In the genomic region with DNA sequence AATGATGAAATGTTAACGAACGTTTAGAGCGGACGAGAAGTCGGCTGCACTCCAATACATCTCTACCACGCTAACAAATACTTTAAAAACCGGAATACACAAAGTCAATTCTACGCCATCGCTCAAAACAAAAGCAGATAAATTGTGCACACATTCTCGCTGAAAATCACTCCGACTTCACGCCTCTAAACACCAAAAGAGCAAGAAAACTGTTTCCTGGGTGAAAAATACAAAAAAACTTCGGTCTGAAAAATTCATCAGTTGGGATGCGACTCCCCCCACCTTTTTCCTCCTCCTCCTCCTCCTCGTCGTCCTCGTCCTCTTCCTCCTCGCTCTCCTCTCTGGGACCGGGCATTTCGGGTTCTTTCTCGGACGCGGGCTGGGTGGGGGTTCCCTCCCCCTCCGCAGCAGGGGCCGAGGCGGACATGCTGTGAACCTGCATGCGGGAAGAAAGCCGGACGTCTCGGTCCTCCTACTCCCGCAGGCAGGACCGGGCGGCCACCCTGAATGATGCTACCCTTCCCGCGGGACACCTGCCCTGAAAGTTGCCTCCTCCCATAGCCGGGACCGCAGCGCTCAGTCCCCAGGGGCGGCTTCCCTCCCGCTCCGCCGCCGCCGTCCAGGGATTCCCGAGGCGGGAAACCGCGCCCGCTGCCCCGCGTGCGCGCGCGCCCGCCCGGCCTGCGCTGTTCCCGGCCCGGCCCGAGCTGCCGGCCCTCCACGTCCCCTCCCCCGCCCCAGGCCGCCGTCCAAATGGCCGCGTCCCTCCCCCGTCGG, we compare ENCODE assay signal across 1 cellular context.
TF ChIP-seq lines count a peak whose summit lies in the region.

No MANE protein-coding gene starts in this region.

TF ChIP-seq in HepG2, 621 proteins besides CTCF, POLR2A, EP300 and RAD21 (continued from another document and continues in another):
- TF ChIP-seq, protein P1, sequence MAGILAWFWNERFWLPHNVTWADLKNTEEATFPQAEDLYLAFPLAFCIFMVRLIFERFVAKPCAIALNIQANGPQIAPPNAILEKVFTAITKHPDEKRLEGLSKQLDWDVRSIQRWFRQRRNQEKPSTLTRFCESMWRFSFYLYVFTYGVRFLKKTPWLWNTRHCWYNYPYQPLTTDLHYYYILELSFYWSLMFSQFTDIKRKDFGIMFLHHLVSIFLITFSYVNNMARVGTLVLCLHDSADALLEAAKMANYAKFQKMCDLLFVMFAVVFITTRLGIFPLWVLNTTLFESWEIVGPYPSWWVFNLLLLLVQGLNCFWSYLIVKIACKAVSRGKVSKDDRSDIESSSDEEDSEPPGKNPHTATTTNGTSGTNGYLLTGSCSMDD (CRISPR knock-in tag; IDR thresholded peaks at IDR 0.05) = no peak
- TF ChIP-seq PTBP1 (IDR thresholded peaks at IDR 0.05; ENCODE audit: low read depth, low read length, poor library complexity, severe bottlenecking) (no peak), MIXL1 (CRISPR knock-in tag; IDR thresholded peaks at IDR 0.05) (no peak), CBX5 (CRISPR knock-in tag; IDR thresholded peaks at IDR 0.05; ENCODE audit: borderline replicate concordance) (no peak), TAF1 (CRISPR knock-in tag; IDR thresholded peaks at IDR 0.05) (no peak), ZNF335 (CRISPR knock-in tag; IDR thresholded peaks at IDR 0.05) (0 out of 2 replicates have a peak, but pooled peaks have one; percentile 25), ZNF75D (CRISPR knock-in tag; IDR thresholded peaks at IDR 0.05; ENCODE audit: borderline replicate concordance) (no peak), ZNF501 (CRISPR knock-in tag; IDR thresholded peaks at IDR 0.05) (no peak), SNAPC2 (CRISPR knock-in tag; IDR thresholded peaks at IDR 0.05) (no peak), SRY (CRISPR knock-in tag; IDR thresholded peaks at IDR 0.05) (0 out of 2 replicates have a peak, but pooled peaks have one; percentile 69), TRIM22 (IDR thresholded peaks at IDR 0.05) (no peak), BORCS8-MEF2B (CRISPR knock-in tag; IDR thresholded peaks at IDR 0.05) (no peak), NR3C1 (CRISPR knock-in tag; IDR thresholded peaks at IDR 0.05) (no peak), ZNF318 (CRISPR knock-in tag; IDR thresholded peaks at IDR 0.05) (no peak), ZFP1 (CRISPR knock-in tag; IDR thresholded peaks at IDR 0.05) (no peak), ZFYVE20 (CRISPR knock-in tag; IDR thresholded peaks at IDR 0.05; ENCODE audit: borderline replicate concordance, low read depth) (0 out of 2 replicates have a peak, but pooled peaks have one; percentile 35), RXRA (CRISPR knock-in tag; IDR thresholded peaks at IDR 0.05) (no peak), ZFP90 (CRISPR knock-in tag; IDR thresholded peaks at IDR 0.05; ENCODE audit: borderline replicate concordance) (no peak), ZNF207 (IDR thresholded peaks at IDR 0.05; ENCODE audit: borderline replicate concordance) (no peak), RFXAP (CRISPR knock-in tag; IDR thresholded peaks at IDR 0.05; ENCODE audit: borderline replicate concordance) (no peak), ZSCAN21 (CRISPR knock-in tag; IDR thresholded peaks at IDR 0.05; ENCODE audit: borderline replicate concordance) (no peak; the same call in 1 of the 2 replicates), SMYD3 (CRISPR knock-in tag; IDR thresholded peaks at IDR 0.05) (no peak), ZNF709 (CRISPR knock-in tag; IDR thresholded peaks at IDR 0.05) (peak; percentile 21; the same call in 1 of the 2 replicates), GMEB2 (CRISPR knock-in tag; IDR thresholded peaks at IDR 0.05; ENCODE audit: low read depth) (no peak), ZNF256 (CRISPR knock-in tag; conservative IDR thresholded peaks at IDR 0.05) (no peak), ZMAT3 (CRISPR knock-in tag; conservative IDR thresholded peaks at IDR 0.05) (peak; percentile 82; the same call in 1 of the 2 replicates), ZNF512B (CRISPR knock-in tag; IDR thresholded peaks at IDR 0.05; ENCODE audit: borderline replicate concordance) (no peak), JDP2 (CRISPR knock-in tag; IDR thresholded peaks at IDR 0.05; ENCODE audit: borderline replicate concordance) (no peak), PCBP2 (optimal IDR thresholded peaks at IDR 0.05; ENCODE audit: low read depth, low read length, poor library complexity, severe bottlenecking) (no peak)
- TF ChIP-seq, protein P2, sequence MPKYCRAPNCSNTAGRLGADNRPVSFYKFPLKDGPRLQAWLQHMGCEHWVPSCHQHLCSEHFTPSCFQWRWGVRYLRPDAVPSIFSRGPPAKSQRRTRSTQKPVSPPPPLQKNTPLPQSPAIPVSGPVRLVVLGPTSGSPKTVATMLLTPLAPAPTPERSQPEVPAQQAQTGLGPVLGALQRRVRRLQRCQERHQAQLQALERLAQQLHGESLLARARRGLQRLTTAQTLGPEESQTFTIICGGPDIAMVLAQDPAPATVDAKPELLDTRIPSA (CRISPR knock-in tag; IDR thresholded peaks at IDR 0.05; ENCODE audit: borderline replicate concordance) = no peak
- TF ChIP-seq, protein P3, sequence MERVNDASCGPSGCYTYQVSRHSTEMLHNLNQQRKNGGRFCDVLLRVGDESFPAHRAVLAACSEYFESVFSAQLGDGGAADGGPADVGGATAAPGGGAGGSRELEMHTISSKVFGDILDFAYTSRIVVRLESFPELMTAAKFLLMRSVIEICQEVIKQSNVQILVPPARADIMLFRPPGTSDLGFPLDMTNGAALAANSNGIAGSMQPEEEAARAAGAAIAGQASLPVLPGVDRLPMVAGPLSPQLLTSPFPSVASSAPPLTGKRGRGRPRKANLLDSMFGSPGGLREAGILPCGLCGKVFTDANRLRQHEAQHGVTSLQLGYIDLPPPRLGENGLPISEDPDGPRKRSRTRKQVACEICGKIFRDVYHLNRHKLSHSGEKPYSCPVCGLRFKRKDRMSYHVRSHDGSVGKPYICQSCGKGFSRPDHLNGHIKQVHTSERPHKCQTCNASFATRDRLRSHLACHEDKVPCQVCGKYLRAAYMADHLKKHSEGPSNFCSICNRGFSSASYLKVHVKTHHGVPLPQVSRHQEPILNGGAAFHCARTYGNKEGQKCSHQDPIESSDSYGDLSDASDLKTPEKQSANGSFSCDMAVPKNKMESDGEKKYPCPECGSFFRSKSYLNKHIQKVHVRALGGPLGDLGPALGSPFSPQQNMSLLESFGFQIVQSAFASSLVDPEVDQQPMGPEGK (CRISPR knock-in tag; IDR thresholded peaks at IDR 0.05) = peak; percentile 63
- TF ChIP-seq, protein P4, sequence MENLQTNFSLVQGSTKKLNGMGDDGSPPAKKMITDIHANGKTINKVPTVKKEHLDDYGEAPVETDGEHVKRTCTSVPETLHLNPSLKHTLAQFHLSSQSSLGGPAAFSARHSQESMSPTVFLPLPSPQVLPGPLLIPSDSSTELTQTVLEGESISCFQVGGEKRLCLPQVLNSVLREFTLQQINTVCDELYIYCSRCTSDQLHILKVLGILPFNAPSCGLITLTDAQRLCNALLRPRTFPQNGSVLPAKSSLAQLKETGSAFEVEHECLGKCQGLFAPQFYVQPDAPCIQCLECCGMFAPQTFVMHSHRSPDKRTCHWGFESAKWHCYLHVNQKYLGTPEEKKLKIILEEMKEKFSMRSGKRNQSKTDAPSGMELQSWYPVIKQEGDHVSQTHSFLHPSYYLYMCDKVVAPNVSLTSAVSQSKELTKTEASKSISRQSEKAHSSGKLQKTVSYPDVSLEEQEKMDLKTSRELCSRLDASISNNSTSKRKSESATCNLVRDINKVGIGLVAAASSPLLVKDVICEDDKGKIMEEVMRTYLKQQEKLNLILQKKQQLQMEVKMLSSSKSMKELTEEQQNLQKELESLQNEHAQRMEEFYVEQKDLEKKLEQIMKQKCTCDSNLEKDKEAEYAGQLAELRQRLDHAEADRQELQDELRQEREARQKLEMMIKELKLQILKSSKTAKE (CRISPR knock-in tag; IDR thresholded peaks at IDR 0.05; ENCODE audit: borderline replicate concordance) = no peak
- TF ChIP-seq, protein P5, sequence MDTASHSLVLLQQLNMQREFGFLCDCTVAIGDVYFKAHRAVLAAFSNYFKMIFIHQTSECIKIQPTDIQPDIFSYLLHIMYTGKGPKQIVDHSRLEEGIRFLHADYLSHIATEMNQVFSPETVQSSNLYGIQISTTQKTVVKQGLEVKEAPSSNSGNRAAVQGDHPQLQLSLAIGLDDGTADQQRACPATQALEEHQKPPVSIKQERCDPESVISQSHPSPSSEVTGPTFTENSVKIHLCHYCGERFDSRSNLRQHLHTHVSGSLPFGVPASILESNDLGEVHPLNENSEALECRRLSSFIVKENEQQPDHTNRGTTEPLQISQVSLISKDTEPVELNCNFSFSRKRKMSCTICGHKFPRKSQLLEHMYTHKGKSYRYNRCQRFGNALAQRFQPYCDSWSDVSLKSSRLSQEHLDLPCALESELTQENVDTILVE (CRISPR knock-in tag; IDR thresholded peaks at IDR 0.05) = no peak
